8 cellular contexts compared by ENCODE assay signal in the genomic region with DNA sequence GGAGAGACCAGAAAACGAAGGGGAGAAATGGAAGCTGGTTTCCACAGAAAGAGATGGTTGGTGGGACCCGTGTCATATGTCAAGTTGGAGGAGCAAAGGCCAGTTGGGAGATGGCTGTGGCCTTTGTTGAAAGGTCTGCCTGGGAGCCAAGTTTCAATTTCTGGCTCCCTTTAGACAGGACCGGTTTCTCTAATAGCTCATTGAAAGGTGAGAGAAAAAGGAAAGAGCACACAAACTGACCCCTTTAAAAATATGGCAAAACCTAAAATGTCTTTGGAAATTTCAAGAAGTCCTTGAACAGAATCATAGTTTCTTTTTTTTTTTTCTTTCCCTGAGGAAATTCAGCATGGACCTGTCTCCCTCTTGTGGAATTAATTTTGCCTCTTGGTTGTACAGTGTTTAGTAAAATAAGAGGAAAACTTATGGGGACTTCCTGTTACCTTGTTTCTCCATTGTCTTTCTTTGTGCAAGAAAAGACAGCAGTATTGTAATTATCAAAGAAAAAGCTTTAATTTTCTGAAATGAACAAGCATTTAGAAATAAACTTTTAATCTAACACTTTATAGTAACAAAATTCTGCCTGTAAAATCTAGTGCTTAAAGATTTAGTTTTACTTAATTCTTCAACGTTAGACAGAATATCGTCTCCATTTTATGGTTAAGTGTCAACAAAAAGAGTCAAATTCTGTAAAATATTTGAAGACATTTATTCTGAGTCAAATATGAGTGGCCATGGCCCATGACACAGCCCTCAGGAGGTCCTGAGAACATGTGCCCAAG.
A peak's percentile ranks its signal among the peaks of the same experiment; 100 is the strongest.
DNase-seq lines count a peak whose midpoint lies in the region; ATAC-seq and TF ChIP-seq lines count a peak whose summit lies in the region.

No MANE protein-coding gene starts in this region.

- H2BK20ac ChIP-seq in H9 (ENCODE audit: low read depth, low read length, poor library complexity, severe bottlenecking), result no peak overlapping the region

- peak overlapping the region in 1 of 3 experiments; percentile 56; a peak in 2 of 7 replicates for H3K27ac Mint-ChIP-seq in H9
- no peak overlapping the region for H3K27ac Mint-ChIP-seq in activated CD8-positive, alpha-beta T cell treated with anti-CD3 and anti-CD28 coated beads, Interleukin-2, amount 10 ng/mL, durations not matched to agents 7 days and 5 days
- no peak overlapping the region for H3K27ac Mint-ChIP-seq in effector memory CD8-positive, alpha-beta T cell

- H2BK15ac ChIP-seq in H9 (ENCODE audit: low read depth, low read length), result no peak overlapping the region

- no peak overlapping the region; the same call in 1 of the 2 replicates for H3K14ac ChIP-seq in H9 (ENCODE audit: insufficient read depth, low read length)

- no peaks in the 10 kb centered on the region for H3K23me2 ChIP-seq in H9 (ENCODE audit: insufficient read length, low read depth, low read length, poor library complexity, severe bottlenecking)

- no peak overlapping the region for H2BK120ac ChIP-seq in H9 (ENCODE audit: low read depth, low read length, poor library complexity, severe bottlenecking)

- H3K4me2 ChIP-seq in H9 (ENCODE audit: insufficient read depth, insufficient read length, low read length), result no peak overlapping the region

- peaks cover 3 to 23% (median 10%) of the 10 kb centered on the region in 3 experiments; a peak in 6 of 7 replicates for H3K36me3 Mint-ChIP-seq in H9 (ENCODE audit: insufficient read depth in 1 of 3, low read depth in 3 of 3)
- no peaks in the 10 kb centered on the region for H3K36me3 Mint-ChIP-seq in activated CD8-positive, alpha-beta T cell treated with anti-CD3 and anti-CD28 coated beads, Interleukin-2, amount 10 ng/mL, durations not matched to agents 7 days and 5 days (ENCODE audit: low read depth)
- H3K36me3 Mint-ChIP-seq in effector memory CD8-positive, alpha-beta T cell (ENCODE audit: insufficient read depth), result peaks cover 3% of the 10 kb centered on the region

- no peaks in the 10 kb centered on the region for H3K79me1 ChIP-seq in H9 (ENCODE audit: insufficient read depth, low read depth, low read length, poor library complexity, severe bottlenecking)

- POLR2A ChIA-PET in activated CD8-positive, alpha-beta T cell treated with anti-CD3 and anti-CD28 coated beads, Interleukin-2, amount 10 ng/mL, durations not matched to agents 7 days and 5 days (lab: Charles Lee), result no interaction called here

- in situ Hi-C loops in SK-MEL-5 (cut with HindIII; ENCODE audit: low pct_unique_long_range_greater_than_20kb, low sequenced_read_pairs), result no loop called here

- H3K23ac ChIP-seq in H9 (ENCODE audit: insufficient read length, low read depth, low read length), result no peak overlapping the region

- no peak overlapping the region for H2BK5ac ChIP-seq in H9 (ENCODE audit: insufficient read length, low read length)

- no peaks in the 10 kb centered on the region for H3K27me3 Mint-ChIP-seq in H9 (ENCODE audit: low read depth)
- peaks cover 8% of the 10 kb centered on the region for H3K27me3 Mint-ChIP-seq in activated CD8-positive, alpha-beta T cell treated with anti-CD3 and anti-CD28 coated beads, Interleukin-2, amount 10 ng/mL, durations not matched to agents 7 days and 5 days (ENCODE audit: low read depth)
- peaks cover 40 to 45% of the 10 kb centered on the region in 2 donors for H3K27me3 Mint-ChIP-seq in effector memory CD8-positive, alpha-beta T cell

- no peaks in the 10 kb centered on the region for H3K27me3 ChIP-seq in H9 (ENCODE audit: insufficient read depth, low read length)
- H3K27me3 ChIP-seq in cardiac muscle cell, result no peaks in the 10 kb centered on the region

- ATAC-seq in activated CD8-positive, alpha-beta T cell treated with anti-CD3 and anti-CD28 coated beads, Interleukin-2, amount 10 ng/mL, durations not matched to agents 7 days and 5 days, result no peak
- ATAC-seq in effector memory CD8-positive, alpha-beta T cell (replicated peaks), result no peak

- peaks cover 25 to 27% of the 10 kb centered on the region in 2 experiments for H3K4me1 Mint-ChIP-seq in H9
- no peaks in the 10 kb centered on the region for H3K4me1 Mint-ChIP-seq in activated CD8-positive, alpha-beta T cell treated with anti-CD3 and anti-CD28 coated beads, Interleukin-2, amount 10 ng/mL, durations not matched to agents 7 days and 5 days (ENCODE audit: low read depth)
- H3K4me1 Mint-ChIP-seq in effector memory CD8-positive, alpha-beta T cell (ENCODE audit: low read depth in 2 of 2), result no peaks in the 10 kb centered on the region

- H3K56ac ChIP-seq in H9 (ENCODE audit: insufficient read length, low read depth, low read length), result no peak overlapping the region

- TF ChIP-seq CTCF in H9 (conservative IDR thresholded peaks at IDR 0.05) (peak; percentile 27; the same call in 1 of the 3 replicates), cardiac muscle cell (IDR thresholded peaks at IDR 0.05; ENCODE audit: low read depth, low read length) (peak; percentile 67)

- no peak overlapping the region for H4K91ac ChIP-seq in H9 (ENCODE audit: insufficient read length, low read depth, low read length)

- no peak overlapping the region for H3K4ac ChIP-seq in H9 (ENCODE audit: low read depth, low read length)

- WGBS in H9 (ENCODE audit: extremely low coverage, insufficient read length, low lambda C conversion rate), result no CpG with 5 or more reads among the region's 5 CpGs

- H3K9me3 Mint-ChIP-seq in H9, result peaks cover 9 to 11% of the 10 kb centered on the region in 2 experiments; a peak in 4 of 5 replicates
- H3K9me3 Mint-ChIP-seq in activated CD8-positive, alpha-beta T cell treated with anti-CD3 and anti-CD28 coated beads, Interleukin-2, amount 10 ng/mL, durations not matched to agents 7 days and 5 days (ENCODE audit: insufficient read depth), result no peaks in the 10 kb centered on the region
- no peaks in the 10 kb centered on the region for H3K9me3 Mint-ChIP-seq in effector memory CD8-positive, alpha-beta T cell

- DNase-seq in H9 (no peak), SK-MEL-5 (ENCODE audit: low read depth, low spot score) (peak; percentile 57), cardiac muscle cell (ENCODE audit: low read depth in 1 of 2, low spot score in 1 of 2) (peak; percentile 53 to 75), mucosa of gallbladder (ENCODE audit: low spot score) (no peak), NCI-H187 (lab: John Stamatoyannopoulos, UW) (no peak)
- no peak for DNase-seq in activated CD8-positive, alpha-beta T cell treated with anti-CD3 and anti-CD28 coated beads, Interleukin-2, amount 10 ng/mL, durations not matched to agents 7 days and 5 days
- DNase-seq in effector memory CD8-positive, alpha-beta T cell, result no peak

- H3K36me3 ChIP-seq in cardiac muscle cell, result no peaks in the 10 kb centered on the region

- H2BK12ac ChIP-seq in H9 (ENCODE audit: insufficient read length, low read depth, low read length), result no peak overlapping the region

- H3K18ac ChIP-seq in H9 (ENCODE audit: insufficient read length, low read depth, low read length), result no peak overlapping the region

- CTCF ChIA-PET in activated CD8-positive, alpha-beta T cell treated with anti-CD3 and anti-CD28 coated beads, Interleukin-2, amount 10 ng/mL, durations not matched to agents 7 days and 5 days (lab: Charles Lee), result interaction anchor here (0.6 to 1.3 kb wide), 6 partner anchors 20 to 337 kb away, joined by 3 to 4 read pairs (median 4); no protein-coding TSS in a partner anchor

- no peak overlapping the region for H2AK5ac ChIP-seq in H9 (ENCODE audit: insufficient read length, low read length)

- no peak overlapping the region for H3T11ph ChIP-seq in H9 (ENCODE audit: low read length)

- H4K8ac ChIP-seq in H9 (replicated peaks; ENCODE audit: insufficient read length, low read depth, low read length), result no peak overlapping the region

- H3K4me1 ChIP-seq in H9 (ENCODE audit: insufficient read depth, low read length) (peaks cover 4% of the 10 kb centered on the region; the same call in 1 of the 2 replicates), cardiac muscle cell (ENCODE audit: low read depth) (peaks cover 40% of the 10 kb centered on the region)

- H4K5ac ChIP-seq in H9 (ENCODE audit: insufficient read length, low read depth, low read length), result no peak overlapping the region

- no peak overlapping the region for H2AFZ ChIP-seq in H9 (ENCODE audit: low read length)

- H3K79me2 ChIP-seq in H9 (ENCODE audit: insufficient read depth, low read length), result no peaks in the 10 kb centered on the region

- H3K27ac ChIP-seq in H9 (ENCODE audit: insufficient read length, low read depth, low read length) (no peak overlapping the region), cardiac muscle cell (peak overlapping the region; percentile 42), skin epidermis (peak overlapping the region in 16 of 21 experiments; percentile 16 to 85 (median 61))

- H3K9me3 ChIP-seq in H9 (ENCODE audit: control insufficient read depth, low read depth, low read length), result no peaks in the 10 kb centered on the region
- no peaks in the 10 kb centered on the region for H3K9me3 ChIP-seq in cardiac muscle cell (ENCODE audit: low read depth)

- H3K4me3 ChIP-seq in cardiac muscle cell (no peak overlapping the region), skin epidermis (no peak overlapping the region)

- no peak overlapping the region for H3K4me3 Mint-ChIP-seq in H9
- no peak overlapping the region for H3K4me3 Mint-ChIP-seq in activated CD8-positive, alpha-beta T cell treated with anti-CD3 and anti-CD28 coated beads, Interleukin-2, amount 10 ng/mL, durations not matched to agents 7 days and 5 days
- no peak overlapping the region for H3K4me3 Mint-ChIP-seq in effector memory CD8-positive, alpha-beta T cell

- no peaks in the 10 kb centered on the region for H4K20me1 ChIP-seq in H9 (ENCODE audit: control insufficient read depth, insufficient read depth, insufficient read length)

- H3K9ac ChIP-seq in H9 (ENCODE audit: extremely low read depth, insufficient read length, low read length), result no peak overlapping the region

Comparison
In these comparisons a context has a peak if more than half of its experiments do, and no peak if none do; other contexts are left out.
1. DNase-seq: peak in SK-MEL-5 (single experiment) and cardiac muscle cell (2 of 2); none in H9 (single experiment), mucosa of gallbladder (single experiment), NCI-H187 (0 of 2), activated CD8-positive, alpha-beta T cell treated with anti-CD3 and anti-CD28 coated beads, Interleukin-2, amount 10 ng/mL, durations not matched to agents 7 days and 5 days (single experiment) and effector memory CD8-positive, alpha-beta T cell (0 of 3).